In genomic region chr12:121793836-121794531, GRCh38 we compare ENCODE assay signal across 8 cellular contexts. TPM values are rescaled to one million over a fixed set of nuclear protein-coding genes. Genes with fewer than 3 reads are reported as not detected.
DNase-seq lines count a peak whose midpoint lies in the region; ATAC-seq and TF ChIP-seq lines count a peak whose summit lies in the region.

No MANE protein-coding gene starts in this region.

- H3K9me3 Mint-ChIP-seq in activated CD4-positive, alpha-beta T cell treated with anti-CD3 and anti-CD28 coated beads, Interleukin-2, amount 10 ng/mL, durations not matched to agents 24 days and 14 days: no peaks in the 10 kb centered on the region

- H3K27ac Mint-ChIP-seq in activated CD4-positive, alpha-beta T cell treated with anti-CD3 and anti-CD28 coated beads, Interleukin-2, amount 10 ng/mL, durations not matched to agents 24 days and 14 days: peak overlapping the region; percentile 92

- H3K4me3 Mint-ChIP-seq in activated CD4-positive, alpha-beta T cell treated with anti-CD3 and anti-CD28 coated beads, Interleukin-2, amount 10 ng/mL, durations not matched to agents 24 days and 14 days: peak overlapping the region; percentile 94

- intact Hi-C loops in activated CD4-positive, alpha-beta T cell treated with anti-CD3 and anti-CD28 coated beads, Interleukin-2, amount 10 ng/mL, durations not matched to agents 24 days and 14 days (cut with micrococcal nuclease): loop anchor here (1.0 to 10.0 kb wide), 10 partner anchors 8 to 1259 kb away; partner anchors contain the start of genes ORAI1, PSMD9, RNF10 and TMEM120B

- H3K36me3 Mint-ChIP-seq in activated CD4-positive, alpha-beta T cell treated with anti-CD3 and anti-CD28 coated beads, Interleukin-2, amount 10 ng/mL, durations not matched to agents 24 days and 14 days (ENCODE audit: low read depth): peaks cover 49% of the 10 kb centered on the region

- H3K4me3 ChIP-seq in AG10803 (ENCODE audit: low read length) (peak overlapping the region; percentile 61), coronary artery (peak overlapping the region; percentile 69), liver (ENCODE audit: low read depth in 1 of 3, low read length in 3 of 3) (peak overlapping the region; percentile 35 to 61 (median 47))

- no peaks in the 10 kb centered on the region for H3K27me3 ChIP-seq in liver (ENCODE audit: control insufficient read depth in 4 of 4, insufficient read depth in 4 of 4, low read length in 3 of 4)

- WGBS in liver: under 1% methylated on average over 59 of the region's 59 CpGs

- in situ Hi-C loops in GM18951 (cut with MboI; ENCODE audit: low sequenced_read_pairs, unreplicated experiment): loop anchor here (5.0 kb wide), 1 partner anchor 102 kb away; no protein-coding TSS in a partner anchor

- peaks cover 17 to 57% (median 50%) of the 10 kb centered on the region in 4 donors for H3K4me1 ChIP-seq in liver (ENCODE audit: control insufficient read depth in 4 of 4, insufficient read depth in 4 of 4, low read length in 3 of 4)

- TF ChIP-seq POLR2A in GM18951 (IDR thresholded peaks at IDR 0.05; ENCODE audit: extremely low read depth, insufficient read depth, insufficient read length): peak; percentile 51

- peak; percentile 91 to 95 for TF ChIP-seq RAD21 in liver (IDR thresholded peaks at IDR 0.05)

- H3K27me3 Mint-ChIP-seq in activated CD4-positive, alpha-beta T cell treated with anti-CD3 and anti-CD28 coated beads, Interleukin-2, amount 10 ng/mL, durations not matched to agents 24 days and 14 days: no peaks in the 10 kb centered on the region

- H3K27ac ChIP-seq in coronary artery (peak overlapping the region; percentile 78 to 100), liver (ENCODE audit: low read depth in 1 of 2, low read length in 2 of 2) (peak overlapping the region; percentile 92)

- H3K9me3 ChIP-seq in liver (ENCODE audit: control insufficient read depth in 4 of 4, low read length in 3 of 4): no peaks in the 10 kb centered on the region

- H3K9ac ChIP-seq in liver (ENCODE audit: low read depth in 1 of 2, low read length in 2 of 2): peak overlapping the region; percentile 72 to 73

- ATAC-seq in HG03175 (IDR thresholded peaks at IDR 0.05; ENCODE audit: unreplicated experiment): peak; percentile 47

- H3K4me1 Mint-ChIP-seq in activated CD4-positive, alpha-beta T cell treated with anti-CD3 and anti-CD28 coated beads, Interleukin-2, amount 10 ng/mL, durations not matched to agents 24 days and 14 days: peaks cover 55% of the 10 kb centered on the region

- no peaks in the 10 kb centered on the region for H3K36me3 ChIP-seq in liver (ENCODE audit: control insufficient read depth in 4 of 4, insufficient read depth in 3 of 4, low read depth in 1 of 4, low read length in 3 of 4)

- TF ChIP-seq CTCF in AG10803 (conservative IDR thresholded peaks at IDR 0.05; ENCODE audit: low read length): peak; percentile 92
- TF ChIP-seq CTCF in coronary artery (IDR thresholded peaks at IDR 0.05): peak; percentile 100
- TF ChIP-seq CTCF in liver (IDR thresholded peaks at IDR 0.05; ENCODE audit: low read depth, low read length, missing input control): peak; percentile 100

- DNase-seq in AG10803 (ENCODE audit: low read depth): peak; percentile 89
- peak; percentile 15 for DNase-seq in NCI-H524 treated with DMSO at 0.1 percent for 48 hours (lab: John Stamatoyannopoulos, UW)
- DNase-seq in activated CD4-positive, alpha-beta T cell treated with anti-CD3 and anti-CD28 coated beads, Interleukin-2, amount 10 ng/mL, durations not matched to agents 24 days and 14 days: peak; percentile 99
- DNase-seq in coronary artery (ENCODE audit: low spot score): peak; percentile 93
- DNase-seq in stimulated activated CD4-positive, alpha-beta T cell treated with anti-CD3 and anti-CD28 coated beads, Interleukin-4, amount 100 ng/mL, for 4 hours: peak; percentile 93 to 96

TF ChIP-seq in liver, 16 proteins besides CTCF, POLR2A, EP300 and RAD21:
- TF ChIP-seq RXRA (IDR thresholded peaks at IDR 0.05) (peak in 1 of 2 donors; percentile 13), SP1 (IDR thresholded peaks at IDR 0.05) (peak; percentile 32), HNF4A (conservative IDR thresholded peaks at IDR 0.05) (peak in 1 of 2 donors; percentile 13), TAF1 (conservative IDR thresholded peaks at IDR 0.05) (no peak), ATF3 (IDR thresholded peaks at IDR 0.05) (no peak), MAX (IDR thresholded peaks at IDR 0.05) (peak; percentile 7), REST (IDR thresholded peaks at IDR 0.05) (no peak)
TF ChIP-seq in liver: peak in this region for 4.

RNA-seq across cellular contexts. Expression of gene RHOF, which starts 0.5 kb away (rescaled TPM):
- total RNA-seq in activated CD4-positive, alpha-beta T cell treated with anti-CD3 and anti-CD28 coated beads, Interleukin-2, amount 10 ng/mL, durations not matched to agents 24 days and 14 days: 107 and 114 TPM in 2 replicates
- 1 to 10 TPM; 5.9 to 7.0 TPM for total RNA-seq in liver
- 1 to 10 TPM in 1 of 2 donors, under 1 TPM in 1; 0.97 to 1.1 TPM for polyA plus RNA-seq in liver

RNA-seq across cellular contexts. Expression of gene SETD1B, which starts 9.8 kb away (rescaled TPM):
- 26.6 and 29.2 TPM in 2 replicates for total RNA-seq in activated CD4-positive, alpha-beta T cell treated with anti-CD3 and anti-CD28 coated beads, Interleukin-2, amount 10 ng/mL, durations not matched to agents 24 days and 14 days
- 1 to 10 TPM; 4.3 to 7.9 TPM for total RNA-seq in liver
- polyA plus RNA-seq in liver: 1 to 10 TPM; 1.8 to 5.8 TPM

Comparison
In these comparisons a context has a peak if more than half of its experiments do, and no peak if none do; other contexts are left out.
1. Peak in every context shown above with its lines: DNase-seq, ATAC-seq, H3K4me3 ChIP-seq and H3K27ac ChIP-seq.
2. DNase-seq: peak in every context shown above with its lines; median percentile 99 in activated CD4-positive, alpha-beta T cell treated with anti-CD3 and anti-CD28 coated beads, Interleukin-2, amount 10 ng/mL, durations not matched to agents 24 days and 14 days; 94 in stimulated activated CD4-positive, alpha-beta T cell treated with anti-CD3 and anti-CD28 coated beads, Interleukin-4, amount 100 ng/mL, for 4 hours; 93 in coronary artery; 89 in AG10803; 15 in NCI-H524 treated with DMSO at 0.1 percent for 48 hours.
3. RNA of gene RHOF, which starts 0.5 kb away (total RNA-seq): 107 to 114 TPM in activated CD4-positive, alpha-beta T cell treated with anti-CD3 and anti-CD28 coated beads, Interleukin-2, amount 10 ng/mL, durations not matched to agents 24 days and 14 days; 5.9 to 7.0 TPM in liver; every median in the first group is over 10 times any median in the second.